ENCODE assay signal across 1 cellular context in genomic region chr11:104873252-104873651, GRCh38.
TF ChIP-seq lines count a peak whose summit lies in the region.

No MANE protein-coding gene starts in this region.

TF ChIP-seq in HCT116, 20 proteins besides CTCF, POLR2A, EP300 and RAD21 (continued from another document):
- TF ChIP-seq, protein P1, sequence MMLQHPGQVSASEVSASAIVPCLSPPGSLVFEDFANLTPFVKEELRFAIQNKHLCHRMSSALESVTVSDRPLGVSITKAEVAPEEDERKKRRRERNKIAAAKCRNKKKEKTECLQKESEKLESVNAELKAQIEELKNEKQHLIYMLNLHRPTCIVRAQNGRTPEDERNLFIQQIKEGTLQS (IDR thresholded peaks at IDR 0.05), result no peak
- no peak for TF ChIP-seq EGR1 (IDR thresholded peaks at IDR 0.05; ENCODE audit: low read depth)
- TF ChIP-seq SRF (IDR thresholded peaks at IDR 0.05; ENCODE audit: low read depth), result no peak
- TF ChIP-seq EZH2phosphoT487 (IDR thresholded peaks at IDR 0.05; ENCODE audit: borderline replicate concordance), result no peak
- no peak for TF ChIP-seq FOSL1 (IDR thresholded peaks at IDR 0.05; ENCODE audit: low read depth)
